ENCODE assay signal across 8 cellular contexts in genomic region chr1:48882020-48882419, GRCh38.
"Had no signal": no experiment of that assay in that cellular context is flagged by ENCODE, and none has a peak within 500 bp of the region (broad histone marks: within the 10 kb centered on the region; RNA-seq: fewer than 3 reads in every experiment).

No MANE protein-coding gene starts in this region.

- H3K4me2 ChIP-seq: GM23338 had no signal

- H3K9me3 ChIP-seq: HAP-1 had no signal

- DNase-seq: HFFc6, KBM-7 had no signal

- ATAC-seq: GM23338, HCT116, HepG2 had no signal

- H3K27me3 Mint-ChIP-seq: IgD-negative memory B cell had no signal

- H3K4me1 Mint-ChIP-seq: IgD-negative memory B cell had no signal

- H3K27ac ChIP-seq: HL-60 had no signal

- H3K4me3 ChIP-seq: GM23338, HAP-1 had no signal

- H3K36me3 ChIP-seq: HAP-1 had no signal

- H3K4me1 ChIP-seq: HAP-1 had no signal

- H3K4me3 Mint-ChIP-seq: GM23338, HFFc6, IgD-negative memory B cell had no signal

- H3K9me3 Mint-ChIP-seq: GM23338 had no signal

- H2AFZ ChIP-seq: GM23338 had no signal

- H3K27ac Mint-ChIP-seq: GM23338, HFFc6, IgD-negative memory B cell had no signal
